Comparison of ENCODE assay signal across 8 cellular contexts in the genomic region with DNA sequence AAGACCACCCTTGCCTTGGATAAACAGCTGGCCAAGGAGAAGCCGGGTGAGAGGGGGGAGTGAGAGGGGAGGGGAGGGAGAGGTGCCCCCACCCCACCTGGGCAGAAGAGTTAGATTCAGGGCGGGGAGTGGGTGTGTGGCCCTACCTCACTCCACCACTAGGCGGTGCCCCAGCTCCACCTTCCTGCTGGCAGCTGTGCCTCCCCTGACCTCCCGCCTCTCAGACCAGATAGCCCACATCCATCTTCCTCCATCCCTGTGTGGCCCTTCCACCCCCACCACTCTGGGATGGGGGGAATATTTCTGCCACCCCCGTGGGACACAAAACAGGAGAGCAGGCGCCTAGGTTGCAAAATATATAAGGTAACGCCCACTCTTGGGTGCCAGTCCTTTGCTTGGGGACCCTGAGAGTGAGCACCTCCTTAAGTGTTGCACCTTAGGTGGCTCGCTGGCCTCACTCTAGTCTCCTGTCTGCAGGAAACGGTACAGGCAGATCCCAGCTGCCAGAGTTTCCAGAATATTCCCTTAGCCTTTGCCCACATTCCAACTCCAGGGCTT. TPM values are rescaled to one million over a fixed set of nuclear protein-coding genes. Genes with fewer than 3 reads are reported as not detected.
DNase-seq lines count a peak whose midpoint lies in the region; ATAC-seq and TF ChIP-seq lines count a peak whose summit lies in the region.

No MANE protein-coding gene starts in this region.

- H3K27ac Mint-ChIP-seq in GM23338 = no peak overlapping the region
- no peak overlapping the region for H3K27ac Mint-ChIP-seq in activated naive CD4-positive, alpha-beta T cell treated with anti-CD3 and anti-CD28 coated beads, Interleukin-2, amount 10 ng/mL, durations not matched to agents 7 days and 5 days

- ATAC-seq in GM23338 = peak; percentile 72
- ATAC-seq in left cardiac atrium = peak; percentile 46 to 54
- ATAC-seq in HG02938 (IDR thresholded peaks at IDR 0.05; ENCODE audit: unreplicated experiment) = no peak
- no peak for ATAC-seq in HG03565 (IDR thresholded peaks at IDR 0.05; ENCODE audit: unreplicated experiment)

- peak; percentile 75 to 90 for TF ChIP-seq CTCF in GM23338 (conservative IDR thresholded peaks at IDR 0.05; ENCODE audit: low read depth in 2 of 2)

- intact Hi-C loops in left cardiac atrium (cut with DNase I) = loop anchor here (2.0 to 5.0 kb wide), 2 partner anchors 177 to 263 kb away; no protein-coding TSS in a partner anchor

- H3K4me1 Mint-ChIP-seq in GM23338 = peaks cover 10% of the 10 kb centered on the region
- peaks cover 4% of the 10 kb centered on the region for H3K4me1 Mint-ChIP-seq in activated naive CD4-positive, alpha-beta T cell treated with anti-CD3 and anti-CD28 coated beads, Interleukin-2, amount 10 ng/mL, durations not matched to agents 7 days and 5 days

- no peaks in the 10 kb centered on the region for H3K9me3 Mint-ChIP-seq in GM23338
- no peaks in the 10 kb centered on the region for H3K9me3 Mint-ChIP-seq in activated naive CD4-positive, alpha-beta T cell treated with anti-CD3 and anti-CD28 coated beads, Interleukin-2, amount 10 ng/mL, durations not matched to agents 7 days and 5 days

- peaks cover 17% of the 10 kb centered on the region for H3K27me3 Mint-ChIP-seq in GM23338 (ENCODE audit: insufficient read depth, low read depth, poor library complexity)
- H3K27me3 Mint-ChIP-seq in activated naive CD4-positive, alpha-beta T cell treated with anti-CD3 and anti-CD28 coated beads, Interleukin-2, amount 10 ng/mL, durations not matched to agents 7 days and 5 days = no peaks in the 10 kb centered on the region

- no peaks in the 10 kb centered on the region for H3K79me2 ChIP-seq in GM23338 (replicated peaks; ENCODE audit: insufficient read depth)

- CTCF ChIA-PET in activated naive CD4-positive, alpha-beta T cell treated with anti-CD3 and anti-CD28 coated beads, Interleukin-2, amount 10 ng/mL, durations not matched to agents 7 days and 5 days (lab: Charles Lee) = interaction anchor here (0.6 to 6.4 kb wide), 12 partner anchors 8 to 404 kb away, joined by 3 to 90 read pairs (median 4); a partner anchor contains a TSS

- H3K36me3 ChIP-seq in GM23338 (ENCODE audit: insufficient read depth) = peaks cover 10% of the 10 kb centered on the region

- H3K4me3 Mint-ChIP-seq in GM23338 = no peak overlapping the region
- no peak overlapping the region for H3K4me3 Mint-ChIP-seq in activated naive CD4-positive, alpha-beta T cell treated with anti-CD3 and anti-CD28 coated beads, Interleukin-2, amount 10 ng/mL, durations not matched to agents 7 days and 5 days

- H3K36me3 Mint-ChIP-seq in GM23338 (ENCODE audit: low read depth) = peaks cover 32% of the 10 kb centered on the region
- peaks cover 20% of the 10 kb centered on the region for H3K36me3 Mint-ChIP-seq in activated naive CD4-positive, alpha-beta T cell treated with anti-CD3 and anti-CD28 coated beads, Interleukin-2, amount 10 ng/mL, durations not matched to agents 7 days and 5 days

- H3K27me3 ChIP-seq in GM23338 (ENCODE audit: insufficient read depth) = no peaks in the 10 kb centered on the region

- H3K4me1 ChIP-seq in GM23338 (ENCODE audit: insufficient read depth) = no peaks in the 10 kb centered on the region

- no peak overlapping the region for H3K4me3 ChIP-seq in GM23338

- H4K20me1 ChIP-seq in GM23338 (replicated peaks; ENCODE audit: insufficient read depth) = peaks cover 4% of the 10 kb centered on the region

- H3F3A ChIP-seq in GM23338 (replicated peaks; ENCODE audit: low read depth) = peaks cover 15% of the 10 kb centered on the region; the same call in 1 of the 2 replicates

- peak overlapping the region; percentile 26; the same call in 1 of the 2 replicates for H3K27ac ChIP-seq in GM23338 (ENCODE audit: low read depth)

- DNase-seq in AML-193 (lab: John Stamatoyannopoulos, UW) = peak; percentile 31 to 40
- DNase-seq in GM23338 (ENCODE audit: low spot score) = peak; percentile 83
- peak; percentile 44 for DNase-seq in RPMI8226
- peak; percentile 70 for DNase-seq in activated naive CD4-positive, alpha-beta T cell treated with anti-CD3 and anti-CD28 coated beads, Interleukin-2, amount 10 ng/mL, durations not matched to agents 7 days and 5 days
- peak; percentile 52 for DNase-seq in left cardiac atrium
- DNase-seq in stimulated activated CD4-positive, alpha-beta T cell treated with anti-CD3 and anti-CD28 coated beads, Interleukin-1b, Interleukin-23, amount 100 ng/mL, for 4 hours (ENCODE audit: low read depth in 2 of 2) = peak; percentile 39 to 48

- H3K4me2 ChIP-seq in GM23338 = no peak overlapping the region

- no peaks in the 10 kb centered on the region for H3K9me2 ChIP-seq in GM23338 (ENCODE audit: insufficient read depth)

- H2AFZ ChIP-seq in GM23338 = no peak overlapping the region

TF ChIP-seq in GM23338, 12 proteins besides CTCF, POLR2A, EP300 and RAD21 (continues in another document):
- TF ChIP-seq EZH2phosphoT487 (IDR thresholded peaks at IDR 0.05; ENCODE audit: unreplicated experiment) = no peak
- TF ChIP-seq POLR2AphosphoS5 (IDR thresholded peaks at IDR 0.05; ENCODE audit: low read depth) = no peak
- TF ChIP-seq JUNB (IDR thresholded peaks at IDR 0.05; ENCODE audit: unreplicated experiment) = no peak
- no peak for TF ChIP-seq EZH2 (IDR thresholded peaks at IDR 0.05; ENCODE audit: low read depth, unreplicated experiment)
- no peak for TF ChIP-seq ZNF114 (CRISPR knock-in tag; IDR thresholded peaks at IDR 0.05)
- TF ChIP-seq, protein P1, sequence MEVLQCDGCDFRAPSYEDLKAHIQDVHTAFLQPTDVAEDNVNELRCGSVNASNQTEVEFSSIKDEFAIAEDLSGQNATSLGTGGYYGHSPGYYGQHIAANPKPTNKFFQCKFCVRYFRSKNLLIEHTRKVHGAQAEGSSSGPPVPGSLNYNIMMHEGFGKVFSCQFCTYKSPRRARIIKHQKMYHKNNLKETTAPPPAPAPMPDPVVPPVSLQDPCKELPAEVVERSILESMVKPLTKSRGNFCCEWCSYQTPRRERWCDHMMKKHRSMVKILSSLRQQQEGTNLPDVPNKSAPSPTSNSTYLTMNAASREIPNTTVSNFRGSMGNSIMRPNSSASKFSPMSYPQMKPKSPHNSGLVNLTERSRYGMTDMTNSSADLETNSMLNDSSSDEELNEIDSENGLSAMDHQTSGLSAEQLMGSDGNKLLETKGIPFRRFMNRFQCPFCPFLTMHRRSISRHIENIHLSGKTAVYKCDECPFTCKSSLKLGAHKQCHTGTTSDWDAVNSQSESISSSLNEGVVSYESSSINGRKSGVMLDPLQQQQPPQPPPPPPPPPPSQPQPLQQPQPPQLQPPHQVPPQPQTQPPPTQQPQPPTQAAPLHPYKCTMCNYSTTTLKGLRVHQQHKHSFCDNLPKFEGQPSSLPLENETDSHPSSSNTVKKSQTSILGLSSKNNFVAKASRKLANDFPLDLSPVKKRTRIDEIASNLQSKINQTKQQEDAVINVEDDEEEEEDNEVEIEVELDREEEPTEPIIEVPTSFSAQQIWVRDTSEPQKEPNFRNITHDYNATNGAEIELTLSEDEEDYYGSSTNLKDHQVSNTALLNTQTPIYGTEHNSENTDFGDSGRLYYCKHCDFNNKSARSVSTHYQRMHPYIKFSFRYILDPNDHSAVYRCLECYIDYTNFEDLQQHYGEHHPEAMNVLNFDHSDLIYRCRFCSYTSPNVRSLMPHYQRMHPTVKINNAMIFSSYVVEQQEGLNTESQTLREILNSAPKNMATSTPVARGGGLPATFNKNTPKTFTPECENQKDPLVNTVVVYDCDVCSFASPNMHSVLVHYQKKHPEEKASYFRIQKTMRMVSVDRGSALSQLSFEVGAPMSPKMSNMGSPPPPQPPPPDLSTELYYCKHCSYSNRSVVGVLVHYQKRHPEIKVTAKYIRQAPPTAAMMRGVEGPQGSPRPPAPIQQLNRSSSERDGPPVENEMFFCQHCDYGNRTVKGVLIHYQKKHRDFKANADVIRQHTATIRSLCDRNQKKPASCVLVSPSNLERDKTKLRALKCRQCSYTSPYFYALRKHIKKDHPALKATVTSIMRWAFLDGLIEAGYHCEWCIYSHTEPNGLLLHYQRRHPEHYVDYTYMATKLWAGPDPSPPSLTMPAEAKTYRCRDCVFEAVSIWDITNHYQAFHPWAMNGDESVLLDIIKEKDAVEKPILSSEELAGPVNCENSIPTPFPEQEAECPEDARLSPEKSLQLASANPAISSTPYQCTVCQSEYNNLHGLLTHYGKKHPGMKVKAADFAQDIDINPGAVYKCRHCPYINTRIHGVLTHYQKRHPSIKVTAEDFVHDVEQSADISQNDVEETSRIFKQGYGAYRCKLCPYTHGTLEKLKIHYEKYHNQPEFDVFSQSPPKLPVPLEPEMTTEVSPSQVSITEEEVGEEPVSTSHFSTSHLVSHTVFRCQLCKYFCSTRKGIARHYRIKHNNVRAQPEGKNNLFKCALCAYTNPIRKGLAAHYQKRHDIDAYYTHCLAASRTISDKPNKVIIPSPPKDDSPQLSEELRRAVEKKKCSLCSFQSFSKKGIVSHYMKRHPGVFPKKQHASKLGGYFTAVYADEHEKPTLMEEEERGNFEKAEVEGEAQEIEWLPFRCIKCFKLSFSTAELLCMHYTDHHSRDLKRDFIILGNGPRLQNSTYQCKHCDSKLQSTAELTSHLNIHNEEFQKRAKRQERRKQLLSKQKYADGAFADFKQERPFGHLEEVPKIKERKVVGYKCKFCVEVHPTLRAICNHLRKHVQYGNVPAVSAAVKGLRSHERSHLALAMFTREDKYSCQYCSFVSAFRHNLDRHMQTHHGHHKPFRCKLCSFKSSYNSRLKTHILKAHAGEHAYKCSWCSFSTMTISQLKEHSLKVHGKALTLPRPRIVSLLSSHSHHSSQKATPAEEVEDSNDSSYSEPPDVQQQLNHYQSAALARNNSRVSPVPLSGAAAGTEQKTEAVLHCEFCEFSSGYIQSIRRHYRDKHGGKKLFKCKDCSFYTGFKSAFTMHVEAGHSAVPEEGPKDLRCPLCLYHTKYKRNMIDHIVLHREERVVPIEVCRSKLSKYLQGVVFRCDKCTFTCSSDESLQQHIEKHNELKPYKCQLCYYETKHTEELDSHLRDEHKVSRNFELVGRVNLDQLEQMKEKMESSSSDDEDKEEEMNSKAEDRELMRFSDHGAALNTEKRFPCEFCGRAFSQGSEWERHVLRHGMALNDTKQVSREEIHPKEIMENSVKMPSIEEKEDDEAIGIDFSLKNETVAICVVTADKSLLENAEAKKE (CRISPR knock-in tag; IDR thresholded peaks at IDR 0.05) = no peak
- TF ChIP-seq ZNF331 (CRISPR knock-in tag; IDR thresholded peaks at IDR 0.05; ENCODE audit: low read depth) = no peak

RNA-seq across cellular contexts. Expression of a gene that starts 13.8 kb away (rescaled TPM):
- 10.8 and 11.7 TPM in 2 replicates for total RNA-seq in GM23338 (2014; rRNA removed; shearing (Covaris generic))
- 6.6 TPM in 2 replicates for polyA plus RNA-seq in GM23338 (2016; fragmentation: Nextera tagmentation; extraction: Ambion mirVana)
- total RNA-seq in left cardiac atrium = 10 to 100 TPM; 91.1 to 98.8 TPM

RNA-seq across cellular contexts. Expression of a gene that starts 45.9 kb away (rescaled TPM):
- 151 and 167 TPM in 2 replicates for total RNA-seq in GM23338 (2014; rRNA removed; shearing (Covaris generic))
- polyA plus RNA-seq in GM23338 (2016; fragmentation: Nextera tagmentation; extraction: Ambion mirVana) = 192 and 211 TPM in 2 replicates
- 100 to 1,000 TPM; 172 to 184 TPM for total RNA-seq in left cardiac atrium

Comparison
In these comparisons a context has a peak if more than half of its experiments do, and no peak if none do; other contexts are left out.
1. ATAC-seq: peak in GM23338 (single experiment) and left cardiac atrium (2 of 2); none in HG02938 (single experiment) and HG03565 (single experiment).
2. Peak in every context shown above with its lines, with median percentiles within 50 percentile points of each other: DNase-seq.